ENCODE assay signal across 14 cellular contexts in genomic region chr2:12934181-12934756, GRCh38.
DNase-seq lines count a peak whose midpoint lies in the region; ATAC-seq, FAIRE-seq and TF ChIP-seq lines count a peak whose summit lies in the region.
"Had no signal": no experiment of that assay in that cellular context is flagged by ENCODE, and none has a peak within 500 bp of the region (broad histone marks: within the 10 kb centered on the region; RNA-seq: fewer than 3 reads in every experiment).

No MANE protein-coding gene starts in this region.

- H3K4me2 ChIP-seq in IMR-90 (ENCODE audit: low read depth, low read length) (no peak overlapping the region), K562 (ENCODE audit: insufficient read depth, low read length) (no peak overlapping the region; the same call in 1 of the 2 replicates), mesenchymal stem cell (ENCODE audit: low read length, poor library complexity, severe bottlenecking) (no peak overlapping the region)
- H3K4me2 ChIP-seq: BLaER1 treated with 17β-estradiol and CSF1 and Interleukin-3, amounts not matched to agents 10 nM and 100 nM had no signal

- H3K9ac ChIP-seq in IMR-90 (ENCODE audit: low read depth, low read length): no peak overlapping the region
- H3K9ac ChIP-seq in K562 (ENCODE audit: insufficient read depth in 1 of 2, low read depth in 2 of 2, low read length in 2 of 2): no peak overlapping the region
- no peak overlapping the region for H3K9ac ChIP-seq in mesenchymal stem cell (ENCODE audit: low read length)
- H3K9ac ChIP-seq: BLaER1 treated with 17β-estradiol and CSF1 and Interleukin-3, amounts not matched to agents 10 nM and 100 nM had no signal

- CTCF ChIA-PET in IMR-90 (lab: Yijun Ruan, JAX): no interaction called here
- CTCF ChIA-PET in K562 (lab: Yijun Ruan, JAX; ENCODE audit: low intra/inter-chr PET ratio): no interaction called here

- no peak overlapping the region for H3K56ac ChIP-seq in IMR-90 (ENCODE audit: extremely low read depth, insufficient read depth, low read length)

- H4K5ac ChIP-seq in IMR-90 (ENCODE audit: low read depth, low read length): no peak overlapping the region

- 93% methylated on average over 3 of the region's 5 CpGs; no CpG with 5 or more reads in 1 of the 2 experiments for WGBS in IMR-90 (ENCODE audit: extremely low coverage in 2 of 2, insufficient read length in 1 of 2), 2 experiments
- WGBS in K562 (ENCODE audit: insufficient coverage, low coverage, missing lambda C conversion rate): 41% methylated on average over 5 of the region's 5 CpGs
- WGBS in mesenchymal stem cell: 94% methylated on average over 5 of the region's 5 CpGs

- no peaks in the 10 kb centered on the region for H3K27me3 ChIP-seq in IMR-90 (ENCODE audit: control insufficient read depth, insufficient read depth, low read length)
- peaks cover 0 to 3% of the 10 kb centered on the region in 2 experiments; a peak in 1 of 5 replicates for H3K27me3 ChIP-seq in K562 (ENCODE audit: control insufficient read depth in 2 of 2, insufficient read depth in 2 of 2, low read length in 2 of 2)
- H3K27me3 ChIP-seq in mesenchymal stem cell (ENCODE audit: control insufficient read depth in 1 of 2, insufficient read depth in 1 of 2, low read length in 2 of 2): no peaks in the 10 kb centered on the region
- no peaks in the 10 kb centered on the region for H3K27me3 ChIP-seq in lower lobe of right lung (ENCODE audit: low read depth)

- H3K36me3 ChIP-seq in IMR-90 (ENCODE audit: control insufficient read depth, insufficient read depth, low read length) (no peaks in the 10 kb centered on the region), K562 (ENCODE audit: control insufficient read depth, insufficient read depth, low read length) (no peaks in the 10 kb centered on the region), mesenchymal stem cell (ENCODE audit: control insufficient read depth in 1 of 2, insufficient read depth in 2 of 2, low read depth in 1 of 2, low read length in 2 of 2) (no peaks in the 10 kb centered on the region), lower lobe of right lung (no peaks in the 10 kb centered on the region)
- H3K36me3 ChIP-seq: BLaER1 treated with 17β-estradiol and CSF1 and Interleukin-3, amounts not matched to agents 10 nM and 100 nM had no signal

- peak overlapping the region; percentile 14; the same call in 1 of the 2 replicates for H2BK20ac ChIP-seq in IMR-90 (ENCODE audit: low read depth, low read length)

- no peak overlapping the region for H3K23ac ChIP-seq in IMR-90 (ENCODE audit: low read depth, low read length)
- H3K23ac ChIP-seq in mesenchymal stem cell (ENCODE audit: low read length in 2 of 2): no peak overlapping the region

- no peak for TF ChIP-seq RAD21 in IMR-90 (IDR thresholded peaks at IDR 0.05; ENCODE audit: low read length)
- no peak for TF ChIP-seq RAD21 in K562 (CRISPR knock-in tag; conservative IDR thresholded peaks at IDR 0.05 in 1 of 2, IDR thresholded peaks at IDR 0.05 in 1 of 2)

- no peak overlapping the region for H2AFZ ChIP-seq in IMR-90 (replicated peaks; ENCODE audit: low read length, poor library complexity)
- H2AFZ ChIP-seq in K562 (ENCODE audit: low read depth, low read length): peak overlapping the region; percentile 47
- no peak overlapping the region for H2AFZ ChIP-seq in mesenchymal stem cell (ENCODE audit: low read depth, low read length)

- no peaks in the 10 kb centered on the region for H3K9me3 ChIP-seq in IMR-90 (ENCODE audit: control insufficient read depth, insufficient read depth, low read length)
- H3K9me3 ChIP-seq in K562 (replicated peaks; ENCODE audit: control insufficient read depth, insufficient read depth, low read depth, low read length): no peaks in the 10 kb centered on the region
- H3K9me3 ChIP-seq in mesenchymal stem cell (ENCODE audit: control insufficient read depth, low read length): no peaks in the 10 kb centered on the region
- no peaks in the 10 kb centered on the region for H3K9me3 ChIP-seq in lower lobe of right lung
- H3K9me3 ChIP-seq: BLaER1 treated with 17β-estradiol and CSF1 and Interleukin-3, amounts not matched to agents 10 nM and 100 nM had no signal

- no peak overlapping the region; the same call in 2 of the 3 replicates for H2BK15ac ChIP-seq in IMR-90 (ENCODE audit: low read depth, low read length)
- H2BK15ac ChIP-seq in mesenchymal stem cell (ENCODE audit: low read depth, poor library complexity, severe bottlenecking): peak overlapping the region; percentile 38

- TF ChIP-seq POLR2A in IMR-90 (IDR thresholded peaks at IDR 0.05; ENCODE audit: low read depth, low read length) (no peak), K562 (conservative IDR thresholded peaks at IDR 0.05) (no peak)

- BruUV-seq in IMR-90 (replicated peaks; lab: Mats Ljungman, UMichigan): no TSS peak
- no TSS peak for BruUV-seq in K562 (replicated peaks; lab: Mats Ljungman, UMichigan)

- H3K18ac ChIP-seq in IMR-90 (ENCODE audit: low read depth, low read length): no peak overlapping the region
- H3K18ac ChIP-seq in mesenchymal stem cell (ENCODE audit: low read depth in 1 of 2, low read length in 2 of 2): peak overlapping the region in 1 of 2 experiments; percentile 13

- dilution Hi-C loops in IMR-90 (cut with HindIII; ENCODE audit: low sequenced_read_pairs, unreplicated experiment): no loop called here

- no peaks in the 10 kb centered on the region for H3K79me2 ChIP-seq in K562 (ENCODE audit: control insufficient read depth, insufficient read depth, low read length)

- no peak for ATAC-seq in IMR-90 (ENCODE audit: low read depth)
- ATAC-seq in K562: peak; percentile 53; the same call in 2 of the 3 replicates
- no peak for ATAC-seq in left cardiac atrium
- no peak for ATAC-seq in lower lobe of right lung
- ATAC-seq: CD8-positive, alpha-beta T cell; HCT116 had no signal

- H2AK5ac ChIP-seq in IMR-90 (ENCODE audit: low read depth, low read length) (peak overlapping the region; percentile 36; the same call in 1 of the 2 replicates), mesenchymal stem cell (ENCODE audit: low read length, severe bottlenecking) (no peak overlapping the region)

- no peak for TF ChIP-seq EP300 in K562 (IDR thresholded peaks at IDR 0.05; ENCODE audit: low read length)

- TF ChIP-seq CTCF in IMR-90 (conservative IDR thresholded peaks at IDR 0.05; ENCODE audit: low read depth, low read length): no peak
- no peak for TF ChIP-seq CTCF in K562 (IDR thresholded peaks at IDR 0.05 in 2 of 3, conservative IDR thresholded peaks at IDR 0.05 in 1 of 3; ENCODE audit: insufficient read depth in 2 of 3, low read depth in 1 of 3, low read length in 3 of 3)
- no peak for TF ChIP-seq CTCF in lower lobe of right lung (IDR thresholded peaks at IDR 0.05)

- H2BK120ac ChIP-seq in IMR-90 (ENCODE audit: low read depth, low read length) (no peak overlapping the region), mesenchymal stem cell (ENCODE audit: low read depth, low read length) (no peak overlapping the region)

- H4K91ac ChIP-seq in IMR-90 (ENCODE audit: insufficient read depth, low read depth, low read length) (no peak overlapping the region; the same call in 1 of the 2 replicates), mesenchymal stem cell (ENCODE audit: low read length) (no peak overlapping the region)

- FAIRE-seq in K562 (lab: Jason Lieb, UNC): peak; percentile 15

- H3K4me1 ChIP-seq in IMR-90 (ENCODE audit: control insufficient read depth, insufficient read depth, low read length): peaks cover 4% of the 10 kb centered on the region
- no peaks in the 10 kb centered on the region; a peak in 2 of 5 replicates for H3K4me1 ChIP-seq in K562 (replicated peaks in 1 of 2; ENCODE audit: control insufficient read depth in 2 of 2, insufficient read depth in 2 of 2, low read length in 2 of 2)
- H3K4me1 ChIP-seq in mesenchymal stem cell (ENCODE audit: control insufficient read depth, insufficient read depth, low read depth, low read length): peaks cover 3% of the 10 kb centered on the region
- no peaks in the 10 kb centered on the region for H3K4me1 ChIP-seq in lower lobe of right lung

- H3K4ac ChIP-seq in IMR-90 (ENCODE audit: low read depth, low read length) (0 out of 2 replicates have a peak overlapping the region, but pooled peaks have one; percentile 9), mesenchymal stem cell (ENCODE audit: low read depth in 1 of 2, low read length in 2 of 2) (peak overlapping the region in 1 of 2 experiments; percentile 1)

- H4K20me1 ChIP-seq in IMR-90 (ENCODE audit: insufficient read depth, low read length) (no peaks in the 10 kb centered on the region), K562 (replicated peaks; ENCODE audit: control insufficient read depth, insufficient read depth, low read length) (no peaks in the 10 kb centered on the region)
- H4K20me1 ChIP-seq: BLaER1 treated with 17β-estradiol and CSF1 and Interleukin-3, amounts not matched to agents 10 nM and 100 nM had no signal

- H3K27ac ChIP-seq in IMR-90 (ENCODE audit: insufficient read depth, low read length) (no peak overlapping the region), K562 (ENCODE audit: extremely low read depth, low read depth, low read length) (no peak overlapping the region), mesenchymal stem cell (ENCODE audit: low read length, poor library complexity, severe bottlenecking) (no peak overlapping the region), lower lobe of right lung (no peak overlapping the region)
- H3K27ac ChIP-seq: BLaER1 treated with 17β-estradiol and CSF1 and Interleukin-3, amounts not matched to agents 10 nM and 100 nM; HL-60 had no signal

- H3K79me1 ChIP-seq in IMR-90 (ENCODE audit: low read depth in 1 of 2, low read length in 2 of 2) (no peaks in the 10 kb centered on the region), mesenchymal stem cell (replicated peaks; ENCODE audit: low read length, poor library complexity, severe bottlenecking) (no peaks in the 10 kb centered on the region)

- peak overlapping the region in 1 of 2 experiments; percentile 42 for H2BK12ac ChIP-seq in mesenchymal stem cell (ENCODE audit: low read length in 2 of 2)

- intact Hi-C loops in IMR-90 (cut with micrococcal nuclease): loop anchor here (5.0 kb wide), 2 partner anchors 477 to 517 kb away; no protein-coding TSS in a partner anchor
- intact Hi-C loops in K562 (cut with micrococcal nuclease): loop anchor here (5.0 kb wide), 1 partner anchor 502 kb away; no protein-coding TSS in a partner anchor
- intact Hi-C loops in left cardiac atrium (cut with DNase I): loop anchor here (5.0 to 10.0 kb wide), 2 partner anchors 212 to 1069 kb away; no protein-coding TSS in a partner anchor
- intact Hi-C loops in lower lobe of right lung (cut with DNase I): loop anchor here (5.0 kb wide), 1 partner anchor 212 kb away; no protein-coding TSS in a partner anchor

- POLR2A ChIA-PET in IMR-90 (lab: Charles Lee; ENCODE audit: unreplicated experiment) (no interaction called here), K562 (lab: Yijun Ruan, JAX) (interaction anchor here (0.7 kb wide), 1 partner anchor 60 kb away, joined by 3 read pairs; no protein-coding TSS in a partner anchor)

- DNase-seq in IMR-90: no peak
- peak in 1 of 4 experiments; percentile 21 for DNase-seq in K562 (ENCODE audit: extremely low read depth in 1 of 4, low spot score in 3 of 4)
- no peak for DNase-seq in mesenchymal stem cell
- DNase-seq in left cardiac atrium: no peak
- no peak for DNase-seq in HCEC 1CT
- no peak for DNase-seq in lower lobe of right lung
- DNase-seq: Calu3; CD8-positive, alpha-beta T cell; DMS79 treated with DMSO at 0.1 percent for 48 hours; GF-D8; HFFc6 had no signal

- no peak overlapping the region for H3K4me3 ChIP-seq in IMR-90 (ENCODE audit: insufficient read depth, low read depth, low read length)
- H3K4me3 ChIP-seq in K562: no peak overlapping the region
- no peak overlapping the region for H3K4me3 ChIP-seq in mesenchymal stem cell (ENCODE audit: insufficient read depth in 1 of 2, low read depth in 1 of 2, low read length in 2 of 2)
- no peak overlapping the region for H3K4me3 ChIP-seq in lower lobe of right lung
- H3K4me3 ChIP-seq: BLaER1 treated with 17β-estradiol and CSF1 and Interleukin-3, amounts not matched to agents 10 nM and 100 nM had no signal

- no peak overlapping the region for H2AK9ac ChIP-seq in IMR-90 (replicated peaks; ENCODE audit: low read depth, low read length, poor library complexity)

- H3K14ac ChIP-seq in IMR-90 (replicated peaks; ENCODE audit: low read depth, low read length) (no peak overlapping the region), mesenchymal stem cell (ENCODE audit: low read length in 2 of 2) (peak overlapping the region in 1 of 2 experiments; percentile 44)

- in situ Hi-C loops in IMR-90 (cut with MboI; ENCODE audit: low sequenced_read_pairs) (no loop called here), K562 (cut with MboI) (no loop called here)

- H2BK5ac ChIP-seq in IMR-90 (ENCODE audit: low read depth, low read length, poor library complexity, severe bottlenecking): no peak overlapping the region
- no peak overlapping the region for H2BK5ac ChIP-seq in mesenchymal stem cell (ENCODE audit: low read depth, low read length, poor library complexity, severe bottlenecking)

- no peak overlapping the region for H4K8ac ChIP-seq in IMR-90 (ENCODE audit: low read depth in 2 of 2, low read length in 2 of 2)
- H4K8ac ChIP-seq in mesenchymal stem cell (ENCODE audit: low read length): no peak overlapping the region

- no peaks in the 10 kb centered on the region for H3K9me1 ChIP-seq in IMR-90 (ENCODE audit: insufficient read depth, low read length)
- no peaks in the 10 kb centered on the region for H3K9me1 ChIP-seq in K562 (ENCODE audit: control insufficient read depth, insufficient read depth, low read length)
